In genomic region chrX:94831364-94831763, GRCh38 we compare ENCODE assay signal across 11 cellular contexts.
A peak's percentile ranks its signal among the peaks of the same experiment; 100 is the strongest.
DNase-seq lines count a peak whose midpoint lies in the region; ATAC-seq and TF ChIP-seq lines count a peak whose summit lies in the region.
"Had no signal": no experiment of that assay in that cellular context is flagged by ENCODE, and none has a peak within 500 bp of the region (broad histone marks: within the 10 kb centered on the region; RNA-seq: fewer than 3 reads in every experiment).

No MANE protein-coding gene starts in this region.

- no peak for ATAC-seq in HG03045 (IDR thresholded peaks at IDR 0.05; ENCODE audit: unreplicated experiment)

- no peak overlapping the region for H3K4me3 ChIP-seq in cardiac fibroblast (replicated peaks in 1 of 2; ENCODE audit: low read depth in 2 of 2, low read length in 2 of 2)
- H3K4me3 ChIP-seq: BLaER1 treated with 17β-estradiol and CSF1 and Interleukin-3, amounts not matched to agents 10 nM and 100 nM had no signal

- TF ChIP-seq CTCF in cardiac fibroblast (IDR thresholded peaks at IDR 0.05; ENCODE audit: low read depth, low read length), result peak; percentile 30

- DNase-seq in NCI-H187 treated with DMSO at 0.1 percent for 48 hours (lab: John Stamatoyannopoulos, UW) (peak; percentile 11), NCI-H187 (lab: John Stamatoyannopoulos, UW) (no peak), NAMALWA (ENCODE audit: low spot score) (peak; percentile 6), cardiac fibroblast (ENCODE audit: low read depth in 2 of 2) (peak; percentile 7 to 41), pons (ENCODE audit: low spot score) (peak; percentile 24), dermis blood vessel endothelial cell (no peak), globus pallidus (ENCODE audit: low spot score) (no peak)
- DNase-seq: activated B cell treated with CpG ODN at 0.5 μM for 24 hours; central memory CD4-positive, alpha-beta T cell had no signal

Comparison
In these comparisons a context has a peak if more than half of its experiments do, and no peak if none do; other contexts are left out.
1. DNase-seq: peak in NCI-H187 treated with DMSO at 0.1 percent for 48 hours (single experiment), NAMALWA (single experiment), cardiac fibroblast (2 of 2) and pons (single experiment); none in NCI-H187 (0 of 2), dermis blood vessel endothelial cell (single experiment) and globus pallidus (single experiment).